In the genomic region with DNA sequence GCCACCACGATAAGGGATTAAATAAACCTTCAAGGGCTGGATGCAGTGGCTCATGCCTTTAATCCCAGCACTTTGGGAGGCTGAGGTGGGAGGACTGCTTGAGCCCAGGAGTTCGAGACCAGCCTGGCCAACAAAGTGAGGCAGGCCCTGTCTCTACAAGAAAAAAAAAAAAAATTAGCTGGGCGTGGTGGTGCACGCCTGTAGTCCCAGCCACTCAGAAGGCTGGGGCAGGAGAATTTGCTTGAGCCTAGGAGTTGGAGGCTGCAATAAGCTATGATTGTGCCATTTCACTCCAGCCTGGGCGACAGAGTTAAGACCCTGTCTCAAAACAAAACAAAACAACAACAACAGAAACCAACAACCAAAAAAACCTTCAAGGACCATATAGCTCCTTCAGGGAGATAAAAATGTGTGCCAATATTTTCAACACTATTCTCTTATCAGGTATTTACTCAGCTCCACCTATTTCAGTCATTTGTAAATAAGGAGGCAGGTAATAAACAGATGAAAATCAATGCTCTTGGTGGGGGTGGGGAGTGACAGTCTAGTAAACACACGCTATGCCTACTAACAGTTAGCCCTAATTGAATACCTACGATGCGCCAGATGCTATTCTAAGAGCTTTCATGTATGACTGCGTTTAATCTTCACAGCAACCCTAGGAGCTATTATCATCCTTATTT, we compare ENCODE assay signal across 24 cellular contexts. TPM values are rescaled to one million over a fixed set of nuclear protein-coding genes. Genes with fewer than 3 reads are reported as not detected.
DNase-seq lines count a peak whose midpoint lies in the region; TF ChIP-seq lines count a peak whose summit lies in the region.
"Had no signal": no experiment of that assay in that cellular context is flagged by ENCODE, and none has a peak within 500 bp of the region (broad histone marks: within the 10 kb centered on the region; RNA-seq: fewer than 3 reads in every experiment).

No MANE protein-coding gene starts in this region.

- peak; percentile 52 for DNase-seq in NCI-H2029 (lab: John Stamatoyannopoulos, UW)
- no peak for DNase-seq in NCI-H2029 treated with DMSO at 0.1 percent for 48 hours (lab: John Stamatoyannopoulos, UW)
- DNase-seq in NCI-H1694 (lab: John Stamatoyannopoulos, UW): peak; percentile 20
- DNase-seq in posterior vena cava (ENCODE audit: low spot score): peak; percentile 9
- DNase-seq in cerebellar nuclear complex (lab: John Stamatoyannopoulos, UW): no peak
- DNase-seq in NCI-H526 (lab: John Stamatoyannopoulos, UW): no peak
- DNase-seq in ACHN: no peak
- DNase-seq: activated CD4-positive, alpha-beta T cell treated with anti-CD3 and anti-CD28 coated beads, Interleukin-2, amount 50 U/mL, for 4 hours; activated naive CD4-positive, alpha-beta T cell treated with Interleukin-2 at 50 U/mL for 16 hours; adrenal gland; body of pancreas; hippocampal formation; KG1; left cardiac atrium; mesenchymal stem cell; MM.1S; NCI-H1436; sigmoid colon; stimulated activated naive CD4-positive, alpha-beta T cell treated with Interleukin-2 at 50 U/mL for 16 hours; T-helper 1 cell; testis had no signal

- H3K27ac ChIP-seq in VCaP: peak overlapping the region; percentile 56
- H3K27ac ChIP-seq: adrenal gland, body of pancreas, sigmoid colon, SJSA1, testis, vagina had no signal

- in situ Hi-C loops in ACHN (cut with HindIII; ENCODE audit: low pct_ligation_motif_present, low pct_unique_long_range_greater_than_20kb, low sequenced_read_pairs): loop anchor here (25.0 kb wide), 1 partner anchor 100 kb away; a partner anchor contains a TSS

- no peak for TF ChIP-seq CTCF in VCaP (conservative IDR thresholded peaks at IDR 0.05)

- intact Hi-C loops in posterior vena cava (cut with DNase I): no loop called here

RNA-seq across cellular contexts. Expression of a gene that starts 13.2 kb away (rescaled TPM):
- total RNA-seq in posterior vena cava: 1 to 10 TPM; 1.5 to 1.6 TPM

Comparison
In these comparisons a context has a peak if more than half of its experiments do, and no peak if none do; other contexts are left out.
1. DNase-seq: peak in NCI-H2029 (single experiment), NCI-H1694 (single experiment) and posterior vena cava (single experiment); none in NCI-H2029 treated with DMSO at 0.1 percent for 48 hours (single experiment), cerebellar nuclear complex (0 of 2), NCI-H526 (0 of 2) and ACHN (single experiment).